In genomic region chr2:96320326-96321229, GRCh38 we compare ENCODE assay signal across 8 cellular contexts. TPM values are rescaled to one million over a fixed set of nuclear protein-coding genes. Genes with fewer than 3 reads are reported as not detected.
DNase-seq lines count a peak whose midpoint lies in the region; ATAC-seq and TF ChIP-seq lines count a peak whose summit lies in the region.

No MANE protein-coding gene starts in this region.

- H3K4me3 ChIP-seq in PC-9 (peak overlapping the region; percentile 66), fibroblast of lung (replicated peaks in 1 of 4; ENCODE audit: control extremely low read depth in 1 of 4, insufficient read depth in 1 of 4, low read depth in 3 of 4, low read length in 4 of 4) (peak overlapping the region; percentile 65 to 78 (median 72)), skeletal muscle satellite cell (ENCODE audit: low read length) (peak overlapping the region; percentile 82)

- peaks cover 54% of the 10 kb centered on the region for H3K4me1 Mint-ChIP-seq in activated CD4-positive, alpha-beta T cell treated with anti-CD3 and anti-CD28 coated beads for 36 hours

- H4K20me1 ChIP-seq in PC-9 (ENCODE audit: insufficient read depth) (no peaks in the 10 kb centered on the region), fibroblast of lung (ENCODE audit: control insufficient read depth, extremely low read depth, insufficient read depth, low read length) (no peaks in the 10 kb centered on the region)

- H3K9me3 ChIP-seq in PC-9 (ENCODE audit: insufficient read depth, low read depth) (no peaks in the 10 kb centered on the region), fibroblast of lung (ENCODE audit: control insufficient read depth, insufficient read depth, low read depth, low read length) (no peaks in the 10 kb centered on the region), skeletal muscle satellite cell (replicated peaks; ENCODE audit: low read length) (no peaks in the 10 kb centered on the region)

- ATAC-seq in activated CD4-positive, alpha-beta T cell treated with anti-CD3 and anti-CD28 coated beads for 36 hours = peak; percentile 7
- ATAC-seq in HG03571 (IDR thresholded peaks at IDR 0.05; ENCODE audit: unreplicated experiment) (no peak), HG02852 (IDR thresholded peaks at IDR 0.05; ENCODE audit: unreplicated experiment) (no peak)

- intact Hi-C loops in activated CD4-positive, alpha-beta T cell treated with anti-CD3 and anti-CD28 coated beads for 36 hours (cut with DNase I, micrococcal nuclease) = loop anchor here (1.0 to 5.0 kb wide), 6 partner anchors 15 to 217 kb away; partner anchors contain the start of genes DUSP2 (in 2 of the 2), NCAPH (in 2 of the 2), SNRNP200 (in 2 of the 2) and ARID5A (in 1 of the 2)
- intact Hi-C loops in PC-9 (cut with micrococcal nuclease; ENCODE audit: unreplicated experiment) = no loop called here

- H2AFZ ChIP-seq in PC-9 = peak overlapping the region; percentile 84
- H2AFZ ChIP-seq in fibroblast of lung (ENCODE audit: low read length) = peak overlapping the region; percentile 72

- no peak for DNase-seq in activated CD4-positive, alpha-beta T cell treated with anti-CD3 and anti-CD28 coated beads for 36 hours
- no peak for DNase-seq in activated CD4-positive, alpha-beta T cell treated with anti-CD3 and anti-CD28 coated beads for 1 hour
- DNase-seq in PC-9 (peak in 1 of 2 experiments; percentile 53), fibroblast of lung (ENCODE audit: low read depth in 2 of 2) (no peak), pons (ENCODE audit: low spot score) (no peak)

- H3K79me2 ChIP-seq in PC-9 (ENCODE audit: low read depth) (no peaks in the 10 kb centered on the region), fibroblast of lung (ENCODE audit: control insufficient read depth, insufficient read depth, low read length) (no peaks in the 10 kb centered on the region)

- H3K27me3 ChIP-seq in PC-9 (ENCODE audit: insufficient read depth, low read depth) = peaks cover 15% of the 10 kb centered on the region
- no peaks in the 10 kb centered on the region for H3K27me3 ChIP-seq in fibroblast of lung (ENCODE audit: control insufficient read depth, insufficient read depth, low read length)
- peaks cover 31% of the 10 kb centered on the region for H3K27me3 ChIP-seq in skeletal muscle satellite cell (ENCODE audit: control insufficient read depth, insufficient read depth, low read length)

- H3K27ac Mint-ChIP-seq in activated CD4-positive, alpha-beta T cell treated with anti-CD3 and anti-CD28 coated beads for 36 hours = peak overlapping the region; percentile 63

- peak overlapping the region; percentile 73 for H3K4me3 Mint-ChIP-seq in activated CD4-positive, alpha-beta T cell treated with anti-CD3 and anti-CD28 coated beads for 36 hours

- H3K36me3 ChIP-seq in PC-9 (ENCODE audit: low read depth) (no peaks in the 10 kb centered on the region), fibroblast of lung (ENCODE audit: control insufficient read depth, insufficient read depth, low read length) (no peaks in the 10 kb centered on the region), skeletal muscle satellite cell (ENCODE audit: insufficient read depth, low read length) (no peaks in the 10 kb centered on the region)

- peaks cover 33% of the 10 kb centered on the region; the same call in 1 of the 2 replicates for H3F3A ChIP-seq in PC-9 (ENCODE audit: insufficient read depth, low read depth)

- H3K27ac ChIP-seq in PC-9 = no peak overlapping the region
- H3K27ac ChIP-seq in fibroblast of lung (ENCODE audit: insufficient read depth, low read length) = no peak overlapping the region

- H3K4me1 ChIP-seq in PC-9 (replicated peaks; ENCODE audit: insufficient read depth) (peaks cover 26% of the 10 kb centered on the region), fibroblast of lung (ENCODE audit: control insufficient read depth, extremely low read depth, insufficient read depth, low read length) (peaks cover 11% of the 10 kb centered on the region), skeletal muscle satellite cell (ENCODE audit: control insufficient read depth, insufficient read depth, low read length) (peaks cover 22% of the 10 kb centered on the region)

- POLR2A ChIA-PET in activated CD4-positive, alpha-beta T cell treated with anti-CD3 and anti-CD28 coated beads for 36 hours (lab: Charles Lee) = interaction anchor here (0.6 to 1.5 kb wide), 6 partner anchors 14 to 454 kb away, joined by 3 to 7 read pairs (median 4); partner anchors contain the start of genes NCAPH and SNRNP200
- POLR2A ChIA-PET in PC-9 (lab: Charles Lee; ENCODE audit: unreplicated experiment) = interaction anchor here (0.7 kb wide), 2 partner anchors 17 to 47 kb away, joined by 3 to 6 read pairs; no protein-coding TSS in a partner anchor

- H3K36me3 Mint-ChIP-seq in activated CD4-positive, alpha-beta T cell treated with anti-CD3 and anti-CD28 coated beads for 36 hours (ENCODE audit: low read depth) = peaks cover 3% of the 10 kb centered on the region

- H3K9ac ChIP-seq in fibroblast of lung (ENCODE audit: insufficient read depth, low read length) (no peak overlapping the region), skeletal muscle satellite cell (ENCODE audit: low read depth, low read length) (peak overlapping the region; percentile 64)

- H3K4me2 ChIP-seq in PC-9 (peak overlapping the region; percentile 86), fibroblast of lung (ENCODE audit: extremely low read depth, insufficient read depth, low read length) (peak overlapping the region; percentile 87), skeletal muscle satellite cell (ENCODE audit: low read length) (peak overlapping the region; percentile 100)

- H3K9me2 ChIP-seq in PC-9 (ENCODE audit: insufficient read depth) = no peaks in the 10 kb centered on the region

- TF ChIP-seq CTCF in PC-9 (conservative IDR thresholded peaks at IDR 0.05) (no peak), fibroblast of lung (conservative IDR thresholded peaks at IDR 0.05 in 1 of 2, IDR thresholded peaks at IDR 0.05 in 1 of 2; ENCODE audit: low read depth in 1 of 2, low read length in 2 of 2) (no peak)

- CTCF ChIA-PET in activated CD4-positive, alpha-beta T cell treated with anti-CD3 and anti-CD28 coated beads for 36 hours (lab: Charles Lee) = interaction anchor here (0.7 to 2.6 kb wide), 12 partner anchors 9 to 189 kb away, joined by 3 to 11 read pairs (median 4); partner anchors contain the start of gene SNRNP200
- CTCF ChIA-PET in PC-9 (lab: Charles Lee) = interaction anchor here (0.7 kb wide), 1 partner anchor 92 kb away, joined by 3 read pairs; no protein-coding TSS in a partner anchor

- peaks cover 10% of the 10 kb centered on the region for H3K27me3 Mint-ChIP-seq in activated CD4-positive, alpha-beta T cell treated with anti-CD3 and anti-CD28 coated beads for 36 hours

- no TSS peak for BruUV-seq in PC-9 (replicated peaks; lab: Mats Ljungman, UMichigan)

- H3K9me3 Mint-ChIP-seq in activated CD4-positive, alpha-beta T cell treated with anti-CD3 and anti-CD28 coated beads for 36 hours (ENCODE audit: low read depth) = no peaks in the 10 kb centered on the region

RNA-seq across cellular contexts. Expression of gene ITPRIPL1, which starts 4.5 kb away (rescaled TPM):
- 10 to 100 TPM; 24.8 to 28.4 TPM for total RNA-seq in activated CD4-positive, alpha-beta T cell treated with anti-CD3 and anti-CD28 coated beads for 36 hours
- not detected in 2 replicates for total RNA-seq in PC-9 (2021)
- 4.1 and 4.6 TPM in 2 replicates for total RNA-seq in fibroblast of lung
- polyA plus RNA-seq in fibroblast of lung = 2.0 and 2.6 TPM in 2 replicates
- polyA plus RNA-seq in fibroblast of lung (2012) = 1.2 and 1.4 TPM in 2 replicates
- polyA minus RNA-seq in fibroblast of lung (ENCODE audit: low replicate concordance) = 7.2 and 7.4 TPM in 2 replicates
- 0.51 and 0.87 TPM in 2 replicates for total RNA-seq in skeletal muscle satellite cell (2012; rRNA removed)

RNA-seq across cellular contexts. Expression of gene NCAPH, which starts 15.0 kb away (rescaled TPM):
- total RNA-seq in activated CD4-positive, alpha-beta T cell treated with anti-CD3 and anti-CD28 coated beads for 36 hours = 10 to 100 TPM; 77.7 to 83.2 TPM
- total RNA-seq in PC-9 (2021) = 55.0 and 55.4 TPM in 2 replicates
- 0.51 and 4.3 TPM in 2 replicates for total RNA-seq in fibroblast of lung
- polyA plus RNA-seq in fibroblast of lung = 8.4 and 34.6 TPM in 2 replicates
- polyA plus RNA-seq in fibroblast of lung (2012) = 5.2 and 18.8 TPM in 2 replicates
- 9.2 and 54.9 TPM in 2 replicates for polyA minus RNA-seq in fibroblast of lung (ENCODE audit: low replicate concordance)
- 10.4 and 12.9 TPM in 2 replicates for total RNA-seq in skeletal muscle satellite cell (2012; rRNA removed)

RNA-seq across cellular contexts. Expression of gene SNRNP200, which starts 15.2 kb away (rescaled TPM):
- total RNA-seq in activated CD4-positive, alpha-beta T cell treated with anti-CD3 and anti-CD28 coated beads for 36 hours = 100 to 1,000 TPM; 176 to 198 TPM
- total RNA-seq in PC-9 (2021) (214 and 229 TPM in 2 replicates), fibroblast of lung (39.8 and 49.4 TPM in 2 replicates)
- polyA plus RNA-seq in fibroblast of lung = 65.0 and 102 TPM in 2 replicates
- polyA plus RNA-seq in fibroblast of lung (2012) = 65.1 and 91.1 TPM in 2 replicates
- 338 and 339 TPM in 2 replicates for polyA minus RNA-seq in fibroblast of lung (ENCODE audit: low replicate concordance)
- 36.2 and 37.4 TPM in 2 replicates for total RNA-seq in skeletal muscle satellite cell (2012; rRNA removed)

RNA-seq across cellular contexts. Expression of gene CIAO1, which starts 54.6 kb away (rescaled TPM):
- total RNA-seq in activated CD4-positive, alpha-beta T cell treated with anti-CD3 and anti-CD28 coated beads for 36 hours = 10 to 100 TPM; 72.1 to 77.6 TPM
- total RNA-seq in PC-9 (2021) (85.3 and 99.5 TPM in 2 replicates), fibroblast of lung (85.3 and 101 TPM in 2 replicates)
- 57.4 and 67.8 TPM in 2 replicates for polyA plus RNA-seq in fibroblast of lung
- polyA plus RNA-seq in fibroblast of lung (2012) = 36.4 and 48.2 TPM in 2 replicates
- 124 and 152 TPM in 2 replicates for polyA minus RNA-seq in fibroblast of lung (ENCODE audit: low replicate concordance)
- 142 and 170 TPM in 2 replicates for total RNA-seq in skeletal muscle satellite cell (2012; rRNA removed)

RNA-seq across cellular contexts. Expression of gene TMEM127, which starts 54.8 kb away (rescaled TPM):
- total RNA-seq in activated CD4-positive, alpha-beta T cell treated with anti-CD3 and anti-CD28 coated beads for 36 hours = 10 to 100 TPM; 16.6 to 17.9 TPM
- total RNA-seq in PC-9 (2021) (38.4 and 50.3 TPM in 2 replicates), fibroblast of lung (15.2 and 20.8 TPM in 2 replicates)
- polyA plus RNA-seq in fibroblast of lung = 48.0 and 54.8 TPM in 2 replicates
- 38.2 and 39.0 TPM in 2 replicates for polyA plus RNA-seq in fibroblast of lung (2012)
- polyA minus RNA-seq in fibroblast of lung (ENCODE audit: low replicate concordance) = 147 and 217 TPM in 2 replicates
- 17.2 and 24.7 TPM in 2 replicates for total RNA-seq in skeletal muscle satellite cell (2012; rRNA removed)

Comparison
In these comparisons a context has a peak if more than half of its experiments do, and no peak if none do; other contexts are left out.
1. RNA of gene NCAPH, which starts 15.0 kb away (total RNA-seq): 77.7 to 83.2 TPM in activated CD4-positive, alpha-beta T cell treated with anti-CD3 and anti-CD28 coated beads for 36 hours and 55.0 to 55.4 TPM in PC-9; 0.51 to 4.3 TPM in fibroblast of lung; every median in the first group is over 10 times any median in the second.
2. Peak in every context shown above with its lines, with median percentiles within 50 percentile points of each other: H3K4me2 ChIP-seq and H3K4me3 ChIP-seq.